ENCODE assay signal across 20 cellular contexts in genomic region chr7:106312099-106312871, GRCh38. TPM values are rescaled to one million over a fixed set of nuclear protein-coding genes. Genes with fewer than 3 reads are reported as not detected.
DNase-seq lines count a peak whose midpoint lies in the region; ATAC-seq, FAIRE-seq and TF ChIP-seq lines count a peak whose summit lies in the region.
"Had no signal": no experiment of that assay in that cellular context is flagged by ENCODE, and none has a peak within 500 bp of the region (broad histone marks: within the 10 kb centered on the region; RNA-seq: fewer than 3 reads in every experiment).

No MANE protein-coding gene starts in this region.

- peak; percentile 52 for DNase-seq in LNCaP clone FGC (ENCODE audit: low read depth)
- DNase-seq in RWPE2 (ENCODE audit: low spot score): no peak
- DNase-seq in epithelial cell of prostate (ENCODE audit: low read depth, low spot score): no peak
- DNase-seq in spleen: no peak
- no peak for DNase-seq in pancreas
- DNase-seq in NCI-H345 treated with DMSO at 0.1 percent for 48 hours (lab: John Stamatoyannopoulos, UW; ENCODE audit: unreplicated experiment): no peak
- no peak for DNase-seq in Right ventricle myocardium superior
- DNase-seq: AML-193; DMS79 treated with DMSO at 0.1 percent for 48 hours; Kasumi-1; NCI-H1105; NCI-H2081; NCI-H510A; NCI-H748 treated with DMSO at 0.1 percent for 48 hours; NK-92 treated with Interleukin-12 subunit alpha and Interleukin-12 subunit beta, amount 100 ng/mL, for 24 hours; RPMI8226; SJCRH30; SW 1271 had no signal

- H3K4me1 ChIP-seq in RWPE2 (ENCODE audit: insufficient read depth, poor library complexity, severe bottlenecking) (peaks cover 23% of the 10 kb centered on the region), spleen (peaks cover 0 to 15% (median 2%) of the 10 kb centered on the region in 6 donors), pancreas (no peaks in the 10 kb centered on the region)
- H3K4me1 ChIP-seq: HAP-1, SJCRH30 had no signal

- TF ChIP-seq POLR2A in spleen (IDR thresholded peaks at IDR 0.05): no peak

- peak; percentile 67 for ATAC-seq in RWPE2 (ENCODE audit: low read depth)
- ATAC-seq in pancreas: no peak
- ATAC-seq in Right ventricle myocardium superior (ENCODE audit: poor library complexity): no peak

- intact Hi-C loops in spleen (cut with DNase I; ENCODE audit: low total_unique reads) (no loop called here), pancreas (cut with DNase I) (no loop called here), Right ventricle myocardium superior (cut with DNase I) (loop anchor here (10.0 kb wide), 1 partner anchor 63 kb away; no protein-coding TSS in a partner anchor)

- no peak for TF ChIP-seq CTCF in LNCaP clone FGC (IDR thresholded peaks at IDR 0.05; ENCODE audit: control insufficient read depth, extremely low read depth, insufficient read depth)
- TF ChIP-seq CTCF in RWPE2 (IDR thresholded peaks at IDR 0.05; ENCODE audit: poor library complexity, severe bottlenecking): no peak
- no peak for TF ChIP-seq CTCF in spleen (IDR thresholded peaks at IDR 0.05 in 8 of 11, conservative IDR thresholded peaks at IDR 0.05 in 3 of 11)
- no peak for TF ChIP-seq CTCF in pancreas (IDR thresholded peaks at IDR 0.05)

- H3K4me3 ChIP-seq in LNCaP clone FGC (ENCODE audit: low read depth, low read length): peak overlapping the region; percentile 16; the same call in 1 of the 2 replicates
- H3K4me3 ChIP-seq in RWPE2 (ENCODE audit: severe bottlenecking): no peak overlapping the region
- H3K4me3 ChIP-seq in spleen: peak overlapping the region in 1 of 8 donors; percentile 55
- no peak overlapping the region for H3K4me3 ChIP-seq in pancreas
- H3K4me3 ChIP-seq: HAP-1, SJCRH30 had no signal

- no peak for FAIRE-seq in pancreas (lab: Jason Lieb, UNC)
- FAIRE-seq: G401.6 had no signal

- H3K27ac ChIP-seq in RWPE2 (ENCODE audit: poor library complexity, severe bottlenecking) (peak overlapping the region; percentile 81), epithelial cell of prostate (peak overlapping the region; percentile 74), spleen (peak overlapping the region in 7 of 8 donors; percentile 62 to 93 (median 79)), pancreas (no peak overlapping the region)
- H3K27ac ChIP-seq: SJCRH30 had no signal

- H3K27me3 ChIP-seq in RWPE2 (ENCODE audit: insufficient read depth, poor library complexity, severe bottlenecking) (no peaks in the 10 kb centered on the region), spleen (replicated peaks in 1 of 7) (no peaks in the 10 kb centered on the region), pancreas (no peaks in the 10 kb centered on the region)
- H3K27me3 ChIP-seq: SJCRH30 had no signal

- H3K36me3 ChIP-seq in RWPE2 (ENCODE audit: low read depth) (no peaks in the 10 kb centered on the region), spleen (no peaks in the 10 kb centered on the region), pancreas (no peaks in the 10 kb centered on the region)
- H3K36me3 ChIP-seq: HAP-1, SJCRH30 had no signal

- 86 to 96% (median 88%) methylated on average over 4 of the region's 4 CpGs for WGBS in spleen, 5 donors
- WGBS in pancreas, 2 donors: 66 to 74% methylated on average over 4 of the region's 4 CpGs

- H3K9me3 ChIP-seq in RWPE2 (ENCODE audit: severe bottlenecking) (no peaks in the 10 kb centered on the region), spleen (no peaks in the 10 kb centered on the region), pancreas (no peaks in the 10 kb centered on the region)
- H3K9me3 ChIP-seq: HAP-1, SJCRH30 had no signal

RNA-seq across cellular contexts. Expression of gene NAMPT, which starts 27.5 kb away (rescaled TPM):
- total RNA-seq in spleen (1,000 to 10,000 TPM in 1 of 7 donors, 100 to 1,000 TPM in 6; 240 to 1,259 (median 449) TPM), pancreas (100 to 1,000 TPM in 2 of 6 donors, 10 to 100 TPM in 4; 35.7 to 127 (median 67.4) TPM), Right ventricle myocardium superior (145 TPM)
- polyA plus RNA-seq in spleen (10 to 100 TPM; 24.7 to 63.0 (median 25.0) TPM), pancreas (10 to 100 TPM; 24.5 to 56.9 TPM)

Comparison
In these comparisons a context has a peak if more than half of its experiments do, and no peak if none do; other contexts are left out.
1. H3K27ac ChIP-seq: peak in RWPE2 (single experiment), epithelial cell of prostate (single experiment) and spleen (7 of 8); none in pancreas (0 of 4).